ENCODE assay signal across 1 cellular context in the genomic region with DNA sequence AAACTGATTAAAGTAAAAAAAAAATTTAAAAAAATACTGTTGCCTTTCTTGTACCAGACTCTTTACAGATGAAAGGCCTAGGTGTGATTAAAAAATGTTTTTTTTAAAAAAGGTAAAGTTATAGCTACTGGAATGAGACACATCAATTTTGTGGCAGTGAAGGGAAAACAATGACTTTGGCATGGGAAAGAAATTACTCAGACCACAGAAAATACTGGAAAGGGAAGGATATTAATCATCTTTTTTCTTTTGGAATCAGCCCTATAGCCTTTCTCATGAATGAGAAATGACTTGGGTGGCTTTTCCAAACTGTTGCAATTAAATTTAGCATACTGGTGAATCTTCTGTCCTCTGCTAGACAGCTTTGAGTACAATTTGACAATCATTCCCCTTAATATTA.
TF ChIP-seq lines count a peak whose summit lies in the region.

No MANE protein-coding gene starts in this region.

TF ChIP-seq in HCT116, 20 proteins besides CTCF, POLR2A, EP300 and RAD21 (continued from another document):
- TF ChIP-seq, protein P1, sequence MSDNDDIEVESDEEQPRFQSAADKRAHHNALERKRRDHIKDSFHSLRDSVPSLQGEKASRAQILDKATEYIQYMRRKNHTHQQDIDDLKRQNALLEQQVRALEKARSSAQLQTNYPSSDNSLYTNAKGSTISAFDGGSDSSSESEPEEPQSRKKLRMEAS (IDR thresholded peaks at IDR 0.05): no peak
